ENCODE assay signal across 8 cellular contexts in the genomic region with DNA sequence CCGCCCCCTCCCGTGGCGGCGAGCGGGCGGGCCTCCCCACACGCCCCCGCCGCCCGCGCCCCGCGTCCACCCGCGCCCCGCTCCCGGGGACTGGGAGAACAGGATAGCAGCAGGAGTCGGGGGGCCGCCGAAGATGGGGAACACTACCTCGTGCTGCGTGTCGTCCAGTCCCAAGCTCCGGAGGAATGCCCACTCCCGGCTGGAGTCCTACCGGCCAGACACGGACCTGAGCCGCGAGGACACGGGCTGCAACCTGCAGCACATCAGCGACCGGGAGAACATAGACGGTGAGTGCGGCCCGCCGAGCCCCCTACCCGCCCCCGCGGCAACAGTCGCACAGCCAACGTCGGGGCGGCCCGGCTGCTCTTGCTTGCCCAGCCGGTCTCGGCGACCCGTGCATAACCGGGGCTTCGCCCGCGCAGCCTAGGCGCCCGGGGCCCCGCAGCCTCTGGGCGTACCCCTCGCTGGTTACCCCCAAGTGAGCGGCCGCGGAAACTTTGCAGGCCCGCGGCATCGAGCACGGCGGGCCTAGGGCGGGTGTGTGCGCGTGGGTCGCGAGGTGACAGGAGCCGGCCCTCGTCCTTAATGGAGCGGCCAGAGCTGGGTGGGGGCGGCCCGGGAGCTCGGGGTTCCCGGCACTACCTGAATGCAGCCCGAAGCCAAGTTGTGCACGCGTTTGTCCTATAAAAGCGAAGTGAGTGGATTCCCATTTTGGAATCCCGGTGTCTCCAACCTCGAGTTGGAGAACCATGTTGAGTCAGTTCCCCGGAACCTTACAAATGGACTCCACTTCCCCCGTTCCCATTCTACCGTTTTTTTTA. TPM values are rescaled to one million over a fixed set of nuclear protein-coding genes. Genes with fewer than 3 reads are reported as not detected.
DNase-seq lines count a peak whose midpoint lies in the region; ATAC-seq and TF ChIP-seq lines count a peak whose summit lies in the region.

No MANE protein-coding gene starts in this region.

- peak overlapping the region; percentile 74 for H3K27ac Mint-ChIP-seq in osteocyte (ENCODE audit: unreplicated experiment)

- no peaks in the 10 kb centered on the region for H3K27me3 Mint-ChIP-seq in osteocyte (ENCODE audit: unreplicated experiment)

- TF ChIP-seq CTCF in osteocyte (IDR thresholded peaks at IDR 0.05) = no peak

- H3K9me3 Mint-ChIP-seq in osteocyte (ENCODE audit: unreplicated experiment) = no peaks in the 10 kb centered on the region

- in situ Hi-C loops in HAP-1 (cut with MboI; ENCODE audit: low sequenced_read_pairs) = no loop called here

- ATAC-seq in GM18861 (IDR thresholded peaks at IDR 0.05; ENCODE audit: unreplicated experiment) = no peak

- peak overlapping the region; percentile 69 for H3K4me3 ChIP-seq in HAP-1

- peaks cover 63% of the 10 kb centered on the region for H3K4me1 Mint-ChIP-seq in osteocyte (ENCODE audit: unreplicated experiment)

- no peaks in the 10 kb centered on the region for H3K4me1 ChIP-seq in HAP-1

- DNase-seq in EL = peak; percentile 44
- peak in 1 of 2 experiments; percentile 58 for DNase-seq in HAP-1 (ENCODE audit: low spot score in 2 of 2)
- peak; percentile 41 for DNase-seq in NCI-H2171 treated with DMSO at 0.1 percent for 48 hours (lab: John Stamatoyannopoulos, UW)
- peak; percentile 14 for DNase-seq in activated gamma-delta T cell treated with Interleukin-2 at 50 U/mL for 16 hours
- peak; percentile 38 for DNase-seq in germinal center (ENCODE audit: low spot score)
- no peak for DNase-seq in osteocyte (ENCODE audit: extremely low spot score, unreplicated experiment)
- no peak for DNase-seq in NCI-H2029 treated with DMSO at 0.1 percent for 48 hours (lab: John Stamatoyannopoulos, UW)

- no peaks in the 10 kb centered on the region for H3K9me3 ChIP-seq in HAP-1

- peak overlapping the region; percentile 79 for H3K4me3 Mint-ChIP-seq in osteocyte (ENCODE audit: unreplicated experiment)

- peaks cover 8% of the 10 kb centered on the region for H3K36me3 Mint-ChIP-seq in osteocyte (ENCODE audit: unreplicated experiment)

- 0 out of 2 replicates have a peak, but pooled peaks cover 3% of the 10 kb centered on the region for H3K36me3 ChIP-seq in HAP-1 (replicated peaks)

- no peaks in the 10 kb centered on the region for H3K27me3 ChIP-seq in HAP-1 (ENCODE audit: low read depth)

RNA-seq across cellular contexts. Expression of a gene that starts 0.8 kb away (rescaled TPM):
- total RNA-seq in osteocyte = 72.0 and 76.4 TPM in 2 replicates

Comparison
In these comparisons a context has a peak if more than half of its experiments do, and no peak if none do; other contexts are left out.
1. DNase-seq: peak in EL (single experiment), NCI-H2171 treated with DMSO at 0.1 percent for 48 hours (single experiment), activated gamma-delta T cell treated with Interleukin-2 at 50 U/mL for 16 hours (single experiment) and germinal center (single experiment); none in osteocyte (single experiment) and NCI-H2029 treated with DMSO at 0.1 percent for 48 hours (single experiment).